36 cellular contexts compared by ENCODE assay signal in genomic region chrX:101449279-101449678, GRCh38.
"Had no signal": no experiment of that assay in that cellular context is flagged by ENCODE, and none has a peak within 500 bp of the region (broad histone marks: within the 10 kb centered on the region; RNA-seq: fewer than 3 reads in every experiment).

No MANE protein-coding gene starts in this region.

- H3K36me3 ChIP-seq: brain microvascular endothelial cell, breast epithelium, colonic mucosa had no signal

- H3K4me3 ChIP-seq: ascending aorta, breast epithelium, colonic mucosa had no signal

- DNase-seq: activated B cell treated with CpG ODN at 0.5 μM for 24 hours; activated CD4-positive, alpha-beta memory T cell treated with anti-CD3 and anti-CD28 coated beads for 36 hours; activated CD4-positive, alpha-beta T cell treated with anti-CD3 and anti-CD28 coated beads for 4 hours; activated CD4-positive, alpha-beta T cell treated with anti-CD3 and anti-CD28 coated beads, Interleukin-2, amount 10 ng/mL, durations not matched to agents 24 days and 14 days; activated CD4-positive, alpha-beta T cell treated with anti-CD3 and anti-CD28 coated beads, Interleukin-2, amount 50 U/mL, for 1 hour; activated CD4-positive, alpha-beta T cell treated with anti-CD3 and anti-CD28 coated beads, Interleukin-2, amount 50 U/mL, for 4 hours; activated CD4-positive, CD25-positive, alpha-beta regulatory T cell treated with anti-CD3 and anti-CD28 coated beads, Interleukin-2, amount 50 U/mL, for 72 hours; activated CD8-positive, alpha-beta memory T cell treated with anti-CD3 and anti-CD28 coated beads, Interleukin-2, amount 50 U/mL, for 4 hours; activated CD8-positive, alpha-beta T cell treated with anti-CD3 and anti-CD28 coated beads for 36 hours; activated gamma-delta T cell; activated naive CD4-positive, alpha-beta T cell treated with anti-CD3 and anti-CD28 coated beads, Interleukin-2, amount 10 ng/mL, durations not matched to agents 7 days and 5 days; activated naive CD4-positive, alpha-beta T cell treated with Interleukin-2 at 50 U/mL for 16 hours; activated naive CD8-positive, alpha-beta T cell treated with anti-CD3 and anti-CD28 coated beads, Interleukin-2, amount 10 ng/mL, durations not matched to agents 7 days and 5 days; activated naive CD8-positive, alpha-beta T cell treated with anti-CD3 and anti-CD28 coated beads, Interleukin-2, amount 50 U/mL, for 24 hours; activated T-cell treated with anti-CD3 and anti-CD28 coated beads for 4 hours; activated T-cell treated with anti-CD3 and anti-CD28 coated beads, Interleukin-2, amount 50 U/mL, for 1 hour; activated T-cell treated with anti-CD3 and anti-CD28 coated beads, Interleukin-2, amount 50 U/mL, for 4 hours; activated T-cell treated with anti-CD3 and anti-CD28 coated beads, Interleukin-2, amount 50 U/mL, for 72 hours; amygdala; anterior cingulate cortex; brain microvascular endothelial cell; central memory CD4-positive, alpha-beta T cell; cerebellar nuclear complex; colonic mucosa; T-helper 2 cell; T-helper 9 cell had no signal

- ATAC-seq: activated CD8-positive, alpha-beta T cell treated with anti-CD3 and anti-CD28 coated beads for 36 hours; activated naive CD8-positive, alpha-beta T cell treated with anti-CD3 and anti-CD28 coated beads, Interleukin-2, amount 50 U/mL, for 24 hours; activated T-cell treated with anti-CD3 and anti-CD28 coated beads, Interleukin-2, amount 50 U/mL, for 4 hours; activated T-cell treated with anti-CD3 and anti-CD28 coated beads, Interleukin-2, amount 50 U/mL, for 72 hours; activated T-helper 17 cell treated with anti-CD3 and anti-CD28 coated beads, Interleukin-2, amount 50 U/mL, for 72 hours had no signal

- H3K4me1 Mint-ChIP-seq: activated naive CD4-positive, alpha-beta T cell treated with anti-CD3 and anti-CD28 coated beads, Interleukin-2, amount 50 U/mL, for 24 hours; activated naive CD8-positive, alpha-beta T cell treated with anti-CD3 and anti-CD28 coated beads, Interleukin-2, amount 50 U/mL, for 24 hours; activated T-helper 17 cell treated with anti-CD3 and anti-CD28 coated beads, Interleukin-2, amount 50 U/mL, for 72 hours had no signal

- H3K27me3 Mint-ChIP-seq: activated B cell treated with CpG ODN at 0.5 μM for 24 hours; activated CD4-positive, alpha-beta memory T cell treated with anti-CD3 and anti-CD28 coated beads for 36 hours; activated CD4-positive, alpha-beta T cell treated with anti-CD3 and anti-CD28 coated beads, Interleukin-2, amount 10 ng/mL, durations not matched to agents 24 days and 14 days; activated CD8-positive, alpha-beta T cell treated with anti-CD3 and anti-CD28 coated beads for 36 hours; activated naive CD4-positive, alpha-beta T cell treated with anti-CD3 and anti-CD28 coated beads, Interleukin-2, amount 10 ng/mL, durations not matched to agents 7 days and 5 days; activated naive CD4-positive, alpha-beta T cell treated with anti-CD3 and anti-CD28 coated beads, Interleukin-2, amount 50 U/mL, for 24 hours; activated naive CD8-positive, alpha-beta T cell; activated naive CD8-positive, alpha-beta T cell treated with anti-CD3 and anti-CD28 coated beads, Interleukin-2, amount 10 ng/mL, durations not matched to agents 7 days and 5 days; activated naive CD8-positive, alpha-beta T cell treated with anti-CD3 and anti-CD28 coated beads, Interleukin-2, amount 50 U/mL, for 24 hours; activated T-helper 17 cell treated with anti-CD3 and anti-CD28 coated beads, Interleukin-2, amount 50 U/mL, for 72 hours had no signal

- H3K27ac Mint-ChIP-seq: activated B cell treated with CpG ODN at 0.5 μM for 24 hours; activated CD4-positive, alpha-beta memory T cell treated with anti-CD3 and anti-CD28 coated beads for 36 hours; activated CD4-positive, alpha-beta T cell treated with anti-CD3 and anti-CD28 coated beads, Interleukin-2, amount 10 ng/mL, durations not matched to agents 24 days and 14 days; activated CD8-positive, alpha-beta T cell treated with anti-CD3 and anti-CD28 coated beads for 36 hours; activated naive CD4-positive, alpha-beta T cell treated with anti-CD3 and anti-CD28 coated beads, Interleukin-2, amount 10 ng/mL, durations not matched to agents 7 days and 5 days; activated naive CD4-positive, alpha-beta T cell treated with anti-CD3 and anti-CD28 coated beads, Interleukin-2, amount 50 U/mL, for 24 hours; activated naive CD8-positive, alpha-beta T cell; activated naive CD8-positive, alpha-beta T cell treated with anti-CD3 and anti-CD28 coated beads, Interleukin-2, amount 10 ng/mL, durations not matched to agents 7 days and 5 days; activated naive CD8-positive, alpha-beta T cell treated with anti-CD3 and anti-CD28 coated beads, Interleukin-2, amount 50 U/mL, for 24 hours; activated T-cell treated with anti-CD3 and anti-CD28 coated beads, Interleukin-2, amount 50 U/mL, for 72 hours; activated T-helper 1 cell treated with anti-CD3 and anti-CD28 coated beads, Interleukin-12 subunit alpha, Interleukin-12 subunit beta, Interleukin-2, Interleukin-4 antibody, amounts not matched to agents 30 ng/mL and 10 ng/mL and 1 ng/mL, durations not matched to agents 14 hours and 24 hours and 36 hours; activated T-helper 17 cell treated with anti-CD3 and anti-CD28 coated beads, Interleukin-2, amount 50 U/mL, for 72 hours; T-helper 1 cell treated with Interleukin-12 subunit alpha and Interleukin-12 subunit beta and Interleukin-4 antibody, amounts not matched to agents 30 μg/mL and 1 μg/mL, for 36 hours; T-helper 2 cell treated with Interferon-gamma antibody and Interleukin-4, amounts not matched to agents 5 μg/mL and 100 μg/mL, for 36 hours had no signal

- H3K9me3 Mint-ChIP-seq: activated B cell treated with CpG ODN at 0.5 μM for 24 hours; activated CD4-positive, alpha-beta memory T cell treated with anti-CD3 and anti-CD28 coated beads for 36 hours; activated CD8-positive, alpha-beta T cell treated with anti-CD3 and anti-CD28 coated beads for 36 hours; activated naive CD4-positive, alpha-beta T cell treated with anti-CD3 and anti-CD28 coated beads, Interleukin-2, amount 10 ng/mL, durations not matched to agents 7 days and 5 days; activated naive CD8-positive, alpha-beta T cell treated with anti-CD3 and anti-CD28 coated beads, Interleukin-2, amount 10 ng/mL, durations not matched to agents 7 days and 5 days; activated T-cell treated with anti-CD3 and anti-CD28 coated beads, Interleukin-2, amount 50 U/mL, for 4 hours; activated T-helper 17 cell treated with anti-CD3 and anti-CD28 coated beads, Interleukin-2, amount 50 U/mL, for 72 hours; T-helper 1 cell treated with Interleukin-12 subunit alpha and Interleukin-12 subunit beta and Interleukin-4 antibody, amounts not matched to agents 30 μg/mL and 1 μg/mL, for 36 hours had no signal

- FAIRE-seq: TTC549 had no signal

- H3K27ac ChIP-seq: ascending aorta, brain microvascular endothelial cell, breast epithelium, colonic mucosa, VCaP had no signal

- H3K27me3 ChIP-seq: ascending aorta, brain microvascular endothelial cell, breast epithelium, colonic mucosa had no signal

- H3K4me1 ChIP-seq: ascending aorta, breast epithelium, colonic mucosa had no signal

- H3K4me3 Mint-ChIP-seq: activated B cell treated with CpG ODN at 0.5 μM for 24 hours; activated CD4-positive, alpha-beta memory T cell treated with anti-CD3 and anti-CD28 coated beads for 36 hours; activated CD4-positive, alpha-beta T cell treated with anti-CD3 and anti-CD28 coated beads, Interleukin-2, amount 10 ng/mL, durations not matched to agents 24 days and 14 days; activated CD8-positive, alpha-beta T cell treated with anti-CD3 and anti-CD28 coated beads for 36 hours; activated naive CD4-positive, alpha-beta T cell treated with anti-CD3 and anti-CD28 coated beads, Interleukin-2, amount 10 ng/mL, durations not matched to agents 7 days and 5 days; activated naive CD4-positive, alpha-beta T cell treated with anti-CD3 and anti-CD28 coated beads, Interleukin-2, amount 50 U/mL, for 24 hours; activated naive CD8-positive, alpha-beta T cell; activated naive CD8-positive, alpha-beta T cell treated with anti-CD3 and anti-CD28 coated beads, Interleukin-2, amount 10 ng/mL, durations not matched to agents 7 days and 5 days; activated naive CD8-positive, alpha-beta T cell treated with anti-CD3 and anti-CD28 coated beads, Interleukin-2, amount 50 U/mL, for 24 hours; activated T-cell treated with anti-CD3 and anti-CD28 coated beads, Interleukin-2, amount 50 U/mL, for 4 hours; activated T-cell treated with anti-CD3 and anti-CD28 coated beads, Interleukin-2, amount 50 U/mL, for 72 hours; activated T-helper 1 cell treated with anti-CD3 and anti-CD28 coated beads, Interleukin-12 subunit alpha, Interleukin-12 subunit beta, Interleukin-2, Interleukin-4 antibody, amounts not matched to agents 30 ng/mL and 10 ng/mL and 1 ng/mL, durations not matched to agents 14 hours and 24 hours and 36 hours; activated T-helper 17 cell treated with anti-CD3 and anti-CD28 coated beads, Interleukin-2, amount 50 U/mL, for 72 hours; T-helper 1 cell treated with Interleukin-12 subunit alpha and Interleukin-12 subunit beta and Interleukin-4 antibody, amounts not matched to agents 30 μg/mL and 1 μg/mL, for 36 hours; T-helper 2 cell treated with Interferon-gamma antibody and Interleukin-4, amounts not matched to agents 5 μg/mL and 100 μg/mL, for 36 hours had no signal

- H3K9me3 ChIP-seq: colonic mucosa had no signal
